Comparison of ENCODE assay signal across 18 cellular contexts in the genomic region with DNA sequence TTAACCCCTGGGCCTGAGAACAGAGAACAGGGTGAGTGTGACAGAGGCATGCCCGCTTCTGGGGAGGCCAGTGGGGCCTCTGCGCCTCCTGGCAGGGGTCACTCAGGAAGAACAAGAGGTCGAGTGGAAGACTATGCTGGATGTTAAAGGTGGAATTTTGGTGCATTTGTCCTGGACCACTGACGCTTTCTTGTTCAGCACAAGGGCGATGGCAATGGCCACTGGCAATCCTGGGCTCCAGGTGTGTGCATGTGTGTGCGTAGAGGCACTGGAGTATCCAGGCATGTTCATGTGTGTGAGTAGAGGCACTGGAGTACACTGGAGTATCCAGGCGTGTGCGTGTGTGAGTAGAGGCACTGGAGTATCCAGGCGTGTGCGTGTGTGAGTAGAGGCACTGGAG. TPM values are rescaled to one million over a fixed set of nuclear protein-coding genes. Genes with fewer than 3 reads are reported as not detected.
DNase-seq lines count a peak whose midpoint lies in the region; ATAC-seq, FAIRE-seq and TF ChIP-seq lines count a peak whose summit lies in the region.
"Had no signal": no experiment of that assay in that cellular context is flagged by ENCODE, and none has a peak within 500 bp of the region (broad histone marks: within the 10 kb centered on the region; RNA-seq: fewer than 3 reads in every experiment).

No MANE protein-coding gene starts in this region.

- H3K4me1 Mint-ChIP-seq in stimulated activated effector memory CD8-positive, alpha-beta T cell treated with anti-CD3 and anti-CD28 coated beads, Interleukin-12 subunit alpha, Interleukin-12 subunit beta, amount 100 ng/mL, for 72 hours, result no peaks in the 10 kb centered on the region

- no peak overlapping the region for H2BK12ac ChIP-seq in trophoblast cell (ENCODE audit: low read length)

- no peaks in the 10 kb centered on the region for H3K79me2 ChIP-seq in trophoblast cell (ENCODE audit: control insufficient read depth, insufficient read depth, low read length, poor library complexity)

- no peak for ATAC-seq in heart left ventricle
- ATAC-seq in Right ventricle myocardium inferior, result no peak
- no peak for ATAC-seq in stimulated activated effector memory CD8-positive, alpha-beta T cell treated with anti-CD3 and anti-CD28 coated beads, Interleukin-12 subunit alpha, Interleukin-12 subunit beta, amount 100 ng/mL, for 72 hours
- no peak for ATAC-seq in GM21515 (IDR thresholded peaks at IDR 0.05; ENCODE audit: unreplicated experiment)

- H3K27ac ChIP-seq in heart left ventricle, result no peak overlapping the region
- H3K27ac ChIP-seq in kidney (ENCODE audit: low read depth in 2 of 2, low read length in 2 of 2), result no peak overlapping the region
- H3K27ac ChIP-seq in trophoblast cell (ENCODE audit: low read depth, low read length), result no peak overlapping the region
- H3K27ac ChIP-seq: C4-2B, RWPE1, SJSA1 had no signal

- H2BK5ac ChIP-seq in trophoblast cell (ENCODE audit: low read depth, low read length, poor library complexity), result no peak overlapping the region

- H3K4me1 ChIP-seq in heart left ventricle (no peaks in the 10 kb centered on the region), kidney (ENCODE audit: control insufficient read depth in 1 of 2, insufficient read depth in 1 of 2, low read depth in 1 of 2, low read length in 2 of 2) (no peaks in the 10 kb centered on the region), trophoblast cell (ENCODE audit: control insufficient read depth in 1 of 2, insufficient read depth in 2 of 2, low read length in 2 of 2) (no peaks in the 10 kb centered on the region)
- H3K4me1 ChIP-seq: SJSA1 had no signal

- no peaks in the 10 kb centered on the region for H3K79me1 ChIP-seq in trophoblast cell (ENCODE audit: low read length)

- TF ChIP-seq CTCF in heart left ventricle (IDR thresholded peaks at IDR 0.05) (no peak), kidney (IDR thresholded peaks at IDR 0.05; ENCODE audit: borderline replicate concordance, extremely low read depth, insufficient read depth) (no peak)

- no peak overlapping the region for H2BK120ac ChIP-seq in trophoblast cell (ENCODE audit: insufficient read depth, low read length, poor library complexity)

- H4K12ac ChIP-seq in trophoblast cell (ENCODE audit: low read depth, low read length), result no peak overlapping the region

- H3K23ac ChIP-seq in trophoblast cell (ENCODE audit: low read length), result no peak overlapping the region

- H3K4ac ChIP-seq in trophoblast cell (ENCODE audit: low read depth, low read length), result no peak overlapping the region

- no peak overlapping the region for H4K91ac ChIP-seq in trophoblast cell (ENCODE audit: low read depth, low read length)

- H2AK5ac ChIP-seq in trophoblast cell (ENCODE audit: low read length), result no peak overlapping the region

- H3K9ac ChIP-seq in kidney (ENCODE audit: low read length in 2 of 2), result no peak overlapping the region
- no peak overlapping the region for H3K9ac ChIP-seq in trophoblast cell (ENCODE audit: low read length)

- H3K18ac ChIP-seq in trophoblast cell (ENCODE audit: low read length), result no peak overlapping the region

- H3K9me3 Mint-ChIP-seq in stimulated activated effector memory CD8-positive, alpha-beta T cell treated with anti-CD3 and anti-CD28 coated beads, Interleukin-12 subunit alpha, Interleukin-12 subunit beta, amount 100 ng/mL, for 72 hours, result no peaks in the 10 kb centered on the region

- no peak overlapping the region for H3K4me3 Mint-ChIP-seq in stimulated activated effector memory CD8-positive, alpha-beta T cell treated with anti-CD3 and anti-CD28 coated beads, Interleukin-12 subunit alpha, Interleukin-12 subunit beta, amount 100 ng/mL, for 72 hours
- H3K4me3 Mint-ChIP-seq: GM23338 had no signal

- no peak overlapping the region for H2AFZ ChIP-seq in trophoblast cell (ENCODE audit: insufficient read depth, low read length, poor library complexity)
- H2AFZ ChIP-seq: GM23338 had no signal

- H3K4me3 ChIP-seq in heart left ventricle (no peak overlapping the region), kidney (ENCODE audit: low read length in 2 of 2) (no peak overlapping the region), trophoblast cell (ENCODE audit: low read depth, low read length) (peak overlapping the region; percentile 54)
- H3K4me3 ChIP-seq: GM23338, SJSA1 had no signal

- no peaks in the 10 kb centered on the region for H3K36me3 Mint-ChIP-seq in stimulated activated effector memory CD8-positive, alpha-beta T cell treated with anti-CD3 and anti-CD28 coated beads, Interleukin-12 subunit alpha, Interleukin-12 subunit beta, amount 100 ng/mL, for 72 hours

- no peak overlapping the region for H3K14ac ChIP-seq in trophoblast cell (ENCODE audit: low read length)

- DNase-seq in heart left ventricle (peak in 3 of 5 donors; percentile 4 to 11 (median 5)), Right ventricle myocardium inferior (ENCODE audit: missing footprints) (no peak), kidney (peak; percentile 30), trophoblast cell (no peak), HK-2 (ENCODE audit: unreplicated experiment) (no peak)
- DNase-seq in stimulated activated effector memory CD8-positive, alpha-beta T cell treated with anti-CD3 and anti-CD28 coated beads, Interleukin-12 subunit alpha, Interleukin-12 subunit beta, amount 100 ng/mL, for 72 hours (ENCODE audit: low spot score in 2 of 2), result no peak
- DNase-seq: KG1, NCI-H1694 treated with DMSO at 0.1 percent for 48 hours had no signal

- H3K27me3 ChIP-seq in heart left ventricle (peaks cover 0 to 23% (median 0%) of the 10 kb centered on the region in 9 donors), trophoblast cell (ENCODE audit: insufficient read depth, low read length) (peaks cover 2% of the 10 kb centered on the region)
- H3K27me3 ChIP-seq: SJSA1 had no signal

- H4K8ac ChIP-seq in trophoblast cell (ENCODE audit: low read depth, low read length), result no peak overlapping the region

- no peak for TF ChIP-seq POLR2A in heart left ventricle (IDR thresholded peaks at IDR 0.05)

- H3K9me3 ChIP-seq in heart left ventricle, result peaks cover 0 to 3% (median 0%) of the 10 kb centered on the region in 12 donors
- H3K9me3 ChIP-seq in kidney (ENCODE audit: control insufficient read depth in 1 of 2, low read length in 2 of 2), result peaks cover 0 to 2% of the 10 kb centered on the region in 2 donors
- peaks cover 2% of the 10 kb centered on the region for H3K9me3 ChIP-seq in trophoblast cell (ENCODE audit: insufficient read depth, low read depth, low read length)
- H3K9me3 ChIP-seq: SJSA1 had no signal

- H3K36me3 ChIP-seq in heart left ventricle, result no peaks in the 10 kb centered on the region
- no peaks in the 10 kb centered on the region for H3K36me3 ChIP-seq in kidney (ENCODE audit: control insufficient read depth in 1 of 2, insufficient read depth in 2 of 2, low read length in 2 of 2)
- H3K36me3 ChIP-seq in trophoblast cell (ENCODE audit: control insufficient read depth in 1 of 2, insufficient read depth in 2 of 2, low read length in 2 of 2), result no peaks in the 10 kb centered on the region
- H3K36me3 ChIP-seq: SJSA1 had no signal

- H3K27ac Mint-ChIP-seq in stimulated activated effector memory CD8-positive, alpha-beta T cell treated with anti-CD3 and anti-CD28 coated beads, Interleukin-12 subunit alpha, Interleukin-12 subunit beta, amount 100 ng/mL, for 72 hours, result no peak overlapping the region
- H3K27ac Mint-ChIP-seq: GM23338 had no signal

- intact Hi-C loops in heart left ventricle (cut with DNase I), result no loop called here
- intact Hi-C loops in Right ventricle myocardium inferior (cut with DNase I), result no loop called here
- intact Hi-C loops in kidney (cut with DNase I), result no loop called here

- no peak overlapping the region for H3K4me2 ChIP-seq in trophoblast cell (ENCODE audit: low read length)
- H3K4me2 ChIP-seq: GM23338 had no signal

- FAIRE-seq in kidney (lab: Jason Lieb, UNC), result no peak
- FAIRE-seq: D721Med, GM12892, GM18507 had no signal

- 78 to 89% (median 82%) methylated on average over 10 of the region's 10 CpGs for WGBS in heart left ventricle, 4 donors
- WGBS in trophoblast cell (ENCODE audit: extremely low coverage, insufficient coverage, insufficient read length), result no CpG with 5 or more reads among the region's 10 CpGs

RNA-seq across cellular contexts. Expression of a gene that starts 23.5 kb away (rescaled TPM):
- not detected for total RNA-seq in heart left ventricle
- polyA plus RNA-seq in heart left ventricle, result not detected
- not detected for total RNA-seq in Right ventricle myocardium inferior
- total RNA-seq in kidney, result not detected
- not detected for polyA plus RNA-seq in kidney (ENCODE audit: insufficient read depth, low read depth, low replicate concordance)
- not detected in 2 replicates for polyA plus RNA-seq in trophoblast cell (2013)
- total RNA-seq: GM23338, NCI-H460, PC-3, SJSA1 had no signal
- polyA plus RNA-seq: GM23338 had no signal

RNA-seq across cellular contexts. Expression of a gene that starts 33.4 kb away (rescaled TPM):
- total RNA-seq in heart left ventricle, result under 1 TPM in 5 of 9 donors, not detected in 4; 0.07 to 0.23 (median 0.09) TPM
- under 1 TPM in 1 of 2 donors, not detected in 1; 0.11 TPM for polyA plus RNA-seq in heart left ventricle
- 0.16 TPM for total RNA-seq in Right ventricle myocardium inferior
- not detected for total RNA-seq in kidney
- polyA plus RNA-seq in kidney (ENCODE audit: insufficient read depth, low read depth, low replicate concordance), result not detected
- polyA plus RNA-seq in trophoblast cell (2013), result 0.05 and 0.14 TPM in 2 replicates
- total RNA-seq: NCI-H460, SJSA1 had no signal

RNA-seq across cellular contexts. Expression of a gene that starts 46.7 kb away (rescaled TPM):
- not detected for total RNA-seq in heart left ventricle
- polyA plus RNA-seq in heart left ventricle, result not detected
- not detected for total RNA-seq in Right ventricle myocardium inferior
- total RNA-seq in kidney, result 0.31 TPM
- polyA plus RNA-seq in kidney (ENCODE audit: insufficient read depth, low read depth, low replicate concordance), result not detected
- polyA plus RNA-seq in trophoblast cell (2013), result not detected in 2 replicates
- total RNA-seq: GM23338, NCI-H460 had no signal

RNA-seq across cellular contexts. Expression of a gene that starts 51.0 kb away (rescaled TPM):
- total RNA-seq in heart left ventricle (1 to 10 TPM in 3 of 9 donors, under 1 TPM in 6; 0.18 to 1.9 (median 0.67) TPM), Right ventricle myocardium inferior (0.49 TPM), kidney (1.2 TPM)
- polyA plus RNA-seq in heart left ventricle (under 1 TPM; 0.21 to 0.27 TPM), kidney (ENCODE audit: insufficient read depth, low read depth, low replicate concordance) (0.39 TPM)
- polyA plus RNA-seq in trophoblast cell (2013), result 1.1 and 1.4 TPM in 2 replicates

RNA-seq across cellular contexts. Expression of a gene that starts 51.6 kb away (rescaled TPM):
- total RNA-seq in heart left ventricle, result 10 to 100 TPM in 2 of 9 donors, 1 to 10 TPM in 7; 3.2 to 25.6 (median 5.3) TPM
- polyA plus RNA-seq in heart left ventricle, result 1 to 10 TPM; 3.7 to 6.5 TPM
- 6.6 TPM for total RNA-seq in Right ventricle myocardium inferior
- 20.2 TPM for total RNA-seq in kidney
- 6.8 TPM for polyA plus RNA-seq in kidney (ENCODE audit: insufficient read depth, low read depth, low replicate concordance)
- 7.5 and 8.3 TPM in 2 replicates for polyA plus RNA-seq in trophoblast cell (2013)

Comparison
In these comparisons a context has a peak if more than half of its experiments do, and no peak if none do; other contexts are left out.
1. DNase-seq: peak in heart left ventricle (3 of 5) and kidney (single experiment); none in Right ventricle myocardium inferior (single experiment), trophoblast cell (0 of 2), stimulated activated effector memory CD8-positive, alpha-beta T cell treated with anti-CD3 and anti-CD28 coated beads, Interleukin-12 subunit alpha, Interleukin-12 subunit beta, amount 100 ng/mL, for 72 hours (0 of 2) and HK-2 (single experiment).